In the genomic region with DNA sequence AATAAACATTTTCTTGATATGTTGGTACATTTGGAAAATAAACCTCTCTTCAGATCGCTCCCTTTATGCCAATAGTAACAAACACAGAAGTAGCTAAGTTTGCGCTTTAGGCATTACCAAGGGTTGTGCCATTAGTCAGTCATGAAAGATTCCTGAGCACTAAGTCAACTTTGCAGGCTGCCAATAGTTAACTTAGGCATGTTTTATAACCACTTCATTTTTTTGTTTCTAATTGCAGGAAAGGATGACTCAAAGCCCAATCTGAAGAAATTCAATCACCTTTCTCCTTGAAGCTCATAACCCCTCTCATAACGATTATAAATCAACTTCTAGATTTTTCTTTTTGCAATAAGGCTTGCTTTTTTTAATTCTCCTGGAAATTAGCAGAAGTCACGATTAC, we compare ENCODE assay signal across 15 cellular contexts.
A peak's percentile ranks its signal among the peaks of the same experiment; 100 is the strongest.
DNase-seq lines count a peak whose midpoint lies in the region; ATAC-seq and TF ChIP-seq lines count a peak whose summit lies in the region.
"Had no signal": no experiment of that assay in that cellular context is flagged by ENCODE, and none has a peak within 500 bp of the region (broad histone marks: within the 10 kb centered on the region; RNA-seq: fewer than 3 reads in every experiment).

No MANE protein-coding gene starts in this region.

- no peaks in the 10 kb centered on the region for H3K27me3 Mint-ChIP-seq in activated CD4-positive, alpha-beta T cell treated with anti-CD3 and anti-CD28 coated beads, Interleukin-2, amount 10 ng/mL, durations not matched to agents 7 days and 5 days
- H3K27me3 Mint-ChIP-seq: CD4-positive, CD25-positive, alpha-beta regulatory T cell; stimulated activated memory B cell treated with anti-CD40 and anti-IgM and Interleukin-4, amounts not matched to agents 10 μg/mL and 1 μg/mL and 100 μg/mL, for 72 hours had no signal

- H3K27ac Mint-ChIP-seq in activated CD4-positive, alpha-beta T cell treated with anti-CD3 and anti-CD28 coated beads, Interleukin-2, amount 10 ng/mL, durations not matched to agents 7 days and 5 days, result no peak overlapping the region
- H3K27ac Mint-ChIP-seq: CD4-positive, CD25-positive, alpha-beta regulatory T cell; stimulated activated memory B cell treated with anti-CD40 and anti-IgM and Interleukin-4, amounts not matched to agents 10 μg/mL and 1 μg/mL and 100 μg/mL, for 72 hours had no signal

- H3K4me3 Mint-ChIP-seq in activated CD4-positive, alpha-beta T cell treated with anti-CD3 and anti-CD28 coated beads, Interleukin-2, amount 10 ng/mL, durations not matched to agents 7 days and 5 days, result no peak overlapping the region
- H3K4me3 Mint-ChIP-seq: CD4-positive, CD25-positive, alpha-beta regulatory T cell; stimulated activated memory B cell treated with anti-CD40 and anti-IgM and Interleukin-4, amounts not matched to agents 10 μg/mL and 1 μg/mL and 100 μg/mL, for 72 hours had no signal

- DNase-seq in COLO829 (ENCODE audit: low spot score), result peak; percentile 44
- peak; percentile 57 for DNase-seq in RKO (ENCODE audit: low spot score)
- peak; percentile 61 for DNase-seq in retinal pigment epithelial cell (ENCODE audit: low read depth)
- no peak for DNase-seq in effector CD8-positive, alpha-beta T cell (lab: John Stamatoyannopoulos, UW)
- no peak for DNase-seq in activated CD4-positive, alpha-beta T cell treated with anti-CD3 and anti-CD28 coated beads, Interleukin-2, amount 10 ng/mL, durations not matched to agents 7 days and 5 days
- DNase-seq in NCI-H128 (lab: John Stamatoyannopoulos, UW; ENCODE audit: unreplicated experiment), result no peak
- DNase-seq: activated T-cell treated with anti-CD3 and anti-CD28 coated beads, Interleukin-2, amount 50 U/mL, for 1 hour; CD4-positive, CD25-positive, alpha-beta regulatory T cell; Karpas-422; mesendoderm; NCI-H187 treated with DMSO at 0.1 percent for 48 hours; stimulated activated CD4-positive, alpha-beta T cell treated with anti-CD3 and anti-CD28 coated beads, Interleukin-4, amount 100 ng/mL, for 1 hour had no signal

- no peaks in the 10 kb centered on the region for H3K36me3 Mint-ChIP-seq in activated CD4-positive, alpha-beta T cell treated with anti-CD3 and anti-CD28 coated beads, Interleukin-2, amount 10 ng/mL, durations not matched to agents 7 days and 5 days (ENCODE audit: low read depth)
- H3K36me3 Mint-ChIP-seq: CD4-positive, CD25-positive, alpha-beta regulatory T cell; stimulated activated memory B cell treated with anti-CD40 and anti-IgM and Interleukin-4, amounts not matched to agents 10 μg/mL and 1 μg/mL and 100 μg/mL, for 72 hours had no signal

- no peak overlapping the region for H3K4me3 ChIP-seq in retinal pigment epithelial cell (ENCODE audit: low read length)

- H3K4me1 Mint-ChIP-seq in activated CD4-positive, alpha-beta T cell treated with anti-CD3 and anti-CD28 coated beads, Interleukin-2, amount 10 ng/mL, durations not matched to agents 7 days and 5 days, result no peaks in the 10 kb centered on the region
- H3K4me1 Mint-ChIP-seq: CD4-positive, CD25-positive, alpha-beta regulatory T cell; stimulated activated memory B cell treated with anti-CD40 and anti-IgM and Interleukin-4, amounts not matched to agents 10 μg/mL and 1 μg/mL and 100 μg/mL, for 72 hours had no signal

- no peak for TF ChIP-seq CTCF in retinal pigment epithelial cell (conservative IDR thresholded peaks at IDR 0.05; ENCODE audit: low read depth, low read length)

- H3K9me3 Mint-ChIP-seq in activated CD4-positive, alpha-beta T cell treated with anti-CD3 and anti-CD28 coated beads, Interleukin-2, amount 10 ng/mL, durations not matched to agents 7 days and 5 days, result no peaks in the 10 kb centered on the region
- H3K9me3 Mint-ChIP-seq: stimulated activated memory B cell treated with anti-CD40 and anti-IgM and Interleukin-4, amounts not matched to agents 10 μg/mL and 1 μg/mL and 100 μg/mL, for 72 hours had no signal

- POLR2A ChIA-PET in activated CD4-positive, alpha-beta T cell treated with anti-CD3 and anti-CD28 coated beads, Interleukin-2, amount 10 ng/mL, durations not matched to agents 7 days and 5 days (lab: Charles Lee), result no interaction called here

- CTCF ChIA-PET in activated CD4-positive, alpha-beta T cell treated with anti-CD3 and anti-CD28 coated beads, Interleukin-2, amount 10 ng/mL, durations not matched to agents 7 days and 5 days (lab: Charles Lee), result no interaction called here

- ATAC-seq in esophagus mucosa (peak; percentile 82), GM21360 (IDR thresholded peaks at IDR 0.05; ENCODE audit: unreplicated experiment) (no peak)
- ATAC-seq: stimulated activated memory B cell treated with anti-CD40 and anti-IgM and Interleukin-4, amounts not matched to agents 10 μg/mL and 1 μg/mL and 100 μg/mL, for 72 hours had no signal

Comparison
In these comparisons a context has a peak if more than half of its experiments do, and no peak if none do; other contexts are left out.
1. DNase-seq: peak in COLO829 (single experiment), RKO (single experiment) and retinal pigment epithelial cell (single experiment); none in effector CD8-positive, alpha-beta T cell (single experiment), activated CD4-positive, alpha-beta T cell treated with anti-CD3 and anti-CD28 coated beads, Interleukin-2, amount 10 ng/mL, durations not matched to agents 7 days and 5 days (single experiment) and NCI-H128 (single experiment).